Comparison of ENCODE assay signal across 27 cellular contexts in genomic region chr2:238726670-238727584, GRCh38.
A peak's percentile ranks its signal among the peaks of the same experiment; 100 is the strongest.
DNase-seq lines count a peak whose midpoint lies in the region; ATAC-seq and TF ChIP-seq lines count a peak whose summit lies in the region.
"Had no signal": no experiment of that assay in that cellular context is flagged by ENCODE, and none has a peak within 500 bp of the region (broad histone marks: within the 10 kb centered on the region; RNA-seq: fewer than 3 reads in every experiment).

No MANE protein-coding gene starts in this region.

- no peaks in the 10 kb centered on the region for H3K36me3 Mint-ChIP-seq in MCF 10A (ENCODE audit: insufficient read depth, unreplicated experiment)
- no peaks in the 10 kb centered on the region for H3K36me3 Mint-ChIP-seq in activated naive CD4-positive, alpha-beta T cell treated with anti-CD3 and anti-CD28 coated beads for 36 hours (ENCODE audit: low read depth)
- no peaks in the 10 kb centered on the region for H3K36me3 Mint-ChIP-seq in natural killer cell treated with Interleukin-12 subunit alpha and Interleukin-12 subunit beta and Interleukin-15 and Interleukin-18, amount 100 ng/mL, for 72 hours
- H3K36me3 Mint-ChIP-seq: CD4-positive, alpha-beta memory T cell had no signal

- POLR2A ChIA-PET in MCF 10A (lab: Yijun Ruan, JAX): interaction anchor here (0.6 to 3.5 kb wide), 10 partner anchors 7 to 288 kb away, joined by 3 to 40 read pairs (median 7); partner anchors contain the start of gene TWIST2

- DNase-seq in EH (ENCODE audit: low read depth) (peak; percentile 22), MCF 10A (ENCODE audit: unreplicated experiment) (no peak), lower leg skin (ENCODE audit: low spot score in 2 of 2) (peak; percentile 11 to 74)
- DNase-seq in activated CD8-positive, alpha-beta memory T cell treated with anti-CD3 and anti-CD28 coated beads, Interleukin-2, amount 50 U/mL, for 48 hours: no peak
- DNase-seq in activated naive CD4-positive, alpha-beta T cell treated with anti-CD3 and anti-CD28 coated beads for 36 hours: no peak
- DNase-seq in natural killer cell treated with Interleukin-12 subunit alpha and Interleukin-12 subunit beta and Interleukin-15 and Interleukin-18, amount 100 ng/mL, for 72 hours (ENCODE audit: low spot score): no peak
- DNase-seq: activated CD4-positive, alpha-beta T cell treated with anti-CD3 and anti-CD28 coated beads, Interleukin-2, amount 50 U/mL, for 48 hours; activated CD4-positive, CD25-positive, alpha-beta regulatory T cell; activated naive CD4-positive, alpha-beta T cell treated with Interleukin-2 at 50 U/mL for 16 hours; CD4-positive, alpha-beta memory T cell; dermis blood vessel endothelial cell; naive B cell; NCI-H1436; NCI-H2081; NCI-H345; PC-9; stimulated activated CD4-positive, alpha-beta T cell treated with anti-CD3 and anti-CD28 coated beads, Interleukin-12 subunit alpha, Interleukin-12 subunit beta, amount 100 ng/mL, for 4 hours; stimulated activated CD4-positive, alpha-beta T cell treated with anti-CD3 and anti-CD28 coated beads, Interleukin-2, amount 100 ng/mL, for 48 hours; stimulated activated naive CD8-positive, alpha-beta T cell treated with anti-CD3 and anti-CD28 coated beads, Interleukin-15, amount 100 ng/mL, for 72 hours; upper lobe of right lung had no signal

- BruUV-seq in MCF 10A (replicated peaks; lab: Mats Ljungman, UMichigan): no TSS peak

- H3K9me3 Mint-ChIP-seq in MCF 10A (ENCODE audit: unreplicated experiment): no peaks in the 10 kb centered on the region
- peaks cover 3% of the 10 kb centered on the region for H3K9me3 Mint-ChIP-seq in activated naive CD4-positive, alpha-beta T cell treated with anti-CD3 and anti-CD28 coated beads for 36 hours
- peaks cover 3% of the 10 kb centered on the region for H3K9me3 Mint-ChIP-seq in natural killer cell treated with Interleukin-12 subunit alpha and Interleukin-12 subunit beta and Interleukin-15 and Interleukin-18, amount 100 ng/mL, for 72 hours

- 77 to 79% methylated on average over 17 of the region's 17 CpGs for WGBS in lower leg skin, 2 donors

- H3K4me3 ChIP-seq in lower leg skin (ENCODE audit: low read depth, poor library complexity, severe bottlenecking) (no peak overlapping the region), stomach smooth muscle (ENCODE audit: low read length in 2 of 2) (no peak overlapping the region)
- H3K4me3 ChIP-seq: adrenal gland, body of pancreas, hepatocyte, PC-9, upper lobe of right lung had no signal

- no peaks in the 10 kb centered on the region for H3K36me3 ChIP-seq in stomach smooth muscle (ENCODE audit: control insufficient read depth in 2 of 2, insufficient read depth in 2 of 2, low read length in 2 of 2)
- H3K36me3 ChIP-seq: adrenal gland, neutrophil, upper lobe of right lung had no signal

- no peak overlapping the region for H3K4me3 Mint-ChIP-seq in MCF 10A (ENCODE audit: unreplicated experiment)
- H3K4me3 Mint-ChIP-seq in activated naive CD4-positive, alpha-beta T cell treated with anti-CD3 and anti-CD28 coated beads for 36 hours: no peak overlapping the region
- no peak overlapping the region for H3K4me3 Mint-ChIP-seq in natural killer cell treated with Interleukin-12 subunit alpha and Interleukin-12 subunit beta and Interleukin-15 and Interleukin-18, amount 100 ng/mL, for 72 hours
- H3K4me3 Mint-ChIP-seq: CD4-positive, alpha-beta memory T cell; naive B cell; stimulated activated naive CD8-positive, alpha-beta T cell treated with anti-CD3 and anti-CD28 coated beads, Interleukin-15, amount 100 ng/mL, for 72 hours; T-helper 1 cell treated with Interleukin-12 subunit alpha and Interleukin-12 subunit beta and Interleukin-4 antibody, amounts not matched to agents 30 μg/mL and 1 μg/mL, for 36 hours had no signal

- peaks cover 36% of the 10 kb centered on the region for H3K4me1 Mint-ChIP-seq in MCF 10A (ENCODE audit: insufficient read depth, unreplicated experiment)
- no peaks in the 10 kb centered on the region for H3K4me1 Mint-ChIP-seq in activated naive CD4-positive, alpha-beta T cell treated with anti-CD3 and anti-CD28 coated beads for 36 hours (ENCODE audit: low read depth)
- peaks cover 0 to 4% of the 10 kb centered on the region in 2 donors for H3K4me1 Mint-ChIP-seq in natural killer cell treated with Interleukin-12 subunit alpha and Interleukin-12 subunit beta and Interleukin-15 and Interleukin-18, amount 100 ng/mL, for 72 hours (ENCODE audit: low read depth in 2 of 2)
- H3K4me1 Mint-ChIP-seq: CD4-positive, alpha-beta memory T cell; naive B cell had no signal

- TF ChIP-seq CTCF in MCF 10A (IDR thresholded peaks at IDR 0.05; ENCODE audit: unreplicated experiment) (no peak), lower leg skin (IDR thresholded peaks at IDR 0.05) (no peak)

- H3K27ac ChIP-seq in stomach smooth muscle (ENCODE audit: low read length): peak overlapping the region; percentile 98
- H3K27ac ChIP-seq: neutrophil, PC-9 had no signal

- ATAC-seq in natural killer cell treated with Interleukin-12 subunit alpha and Interleukin-12 subunit beta and Interleukin-15 and Interleukin-18, amount 100 ng/mL, for 72 hours: no peak
- ATAC-seq: HepG2; stimulated activated naive CD8-positive, alpha-beta T cell treated with anti-CD3 and anti-CD28 coated beads, Interleukin-15, amount 100 ng/mL, for 72 hours had no signal

- intact Hi-C loops in MCF 10A (cut with micrococcal nuclease): loop anchor here (10.0 kb wide), 1 partner anchor 218 kb away; no protein-coding TSS in a partner anchor
- intact Hi-C loops in lower leg skin (cut with DNase I; ENCODE audit: low total_unique reads): no loop called here
- intact Hi-C loops in activated naive CD4-positive, alpha-beta T cell treated with anti-CD3 and anti-CD28 coated beads for 36 hours (cut with micrococcal nuclease): no loop called here

- peaks cover 58% of the 10 kb centered on the region for H3K4me1 ChIP-seq in stomach smooth muscle (ENCODE audit: control insufficient read depth, insufficient read depth, low read length)
- H3K4me1 ChIP-seq: body of pancreas had no signal

- no peak for TF ChIP-seq POLR2A in lower leg skin (IDR thresholded peaks at IDR 0.05)

- no peaks in the 10 kb centered on the region for H3K27me3 Mint-ChIP-seq in MCF 10A (ENCODE audit: insufficient read depth, unreplicated experiment)
- H3K27me3 Mint-ChIP-seq in activated naive CD4-positive, alpha-beta T cell treated with anti-CD3 and anti-CD28 coated beads for 36 hours (ENCODE audit: low read depth): peaks cover 13% of the 10 kb centered on the region
- H3K27me3 Mint-ChIP-seq in natural killer cell treated with Interleukin-12 subunit alpha and Interleukin-12 subunit beta and Interleukin-15 and Interleukin-18, amount 100 ng/mL, for 72 hours: peaks cover 11 to 28% of the 10 kb centered on the region in 2 donors

- H3K27ac Mint-ChIP-seq in MCF 10A (ENCODE audit: low read depth, unreplicated experiment): peak overlapping the region; percentile 90
- H3K27ac Mint-ChIP-seq in activated naive CD4-positive, alpha-beta T cell treated with anti-CD3 and anti-CD28 coated beads for 36 hours: no peak overlapping the region
- no peak overlapping the region for H3K27ac Mint-ChIP-seq in natural killer cell treated with Interleukin-12 subunit alpha and Interleukin-12 subunit beta and Interleukin-15 and Interleukin-18, amount 100 ng/mL, for 72 hours
- H3K27ac Mint-ChIP-seq: CD4-positive, alpha-beta memory T cell; naive B cell; T-helper 1 cell treated with Interleukin-12 subunit alpha and Interleukin-12 subunit beta and Interleukin-4 antibody, amounts not matched to agents 30 μg/mL and 1 μg/mL, for 36 hours had no signal

- no peaks in the 10 kb centered on the region for H3K9me3 ChIP-seq in stomach smooth muscle (ENCODE audit: control insufficient read depth in 2 of 2, low read length in 2 of 2)
- H3K9me3 ChIP-seq: adrenal gland, body of pancreas, neutrophil, upper lobe of right lung had no signal

- no peaks in the 10 kb centered on the region for H3K27me3 ChIP-seq in stomach smooth muscle (ENCODE audit: control insufficient read depth in 1 of 2, insufficient read depth in 2 of 2, low read length in 2 of 2)
- H3K27me3 ChIP-seq: adrenal gland, body of pancreas, hepatocyte, neutrophil, upper lobe of right lung had no signal

- peak overlapping the region; percentile 56 to 62 for H3K9ac ChIP-seq in stomach smooth muscle (ENCODE audit: low read length in 2 of 2)

- CTCF ChIA-PET in MCF 10A (lab: Yijun Ruan, JAX): interaction anchor here (0.9 to 2.2 kb wide), 4 partner anchors 58 to 369 kb away, joined by 3 to 18 read pairs (median 4); partner anchors contain the start of gene TWIST2
- CTCF ChIA-PET in activated naive CD4-positive, alpha-beta T cell treated with anti-CD3 and anti-CD28 coated beads for 36 hours (lab: Charles Lee): no interaction called here

Comparison
In these comparisons a context has a peak if more than half of its experiments do, and no peak if none do; other contexts are left out.
1. DNase-seq: peak in EH (single experiment) and lower leg skin (2 of 2); none in MCF 10A (single experiment), activated CD8-positive, alpha-beta memory T cell treated with anti-CD3 and anti-CD28 coated beads, Interleukin-2, amount 50 U/mL, for 48 hours (single experiment), activated naive CD4-positive, alpha-beta T cell treated with anti-CD3 and anti-CD28 coated beads for 36 hours (single experiment) and natural killer cell treated with Interleukin-12 subunit alpha and Interleukin-12 subunit beta and Interleukin-15 and Interleukin-18, amount 100 ng/mL, for 72 hours (single experiment).